Comparison of ENCODE assay signal across 10 cellular contexts in the genomic region with DNA sequence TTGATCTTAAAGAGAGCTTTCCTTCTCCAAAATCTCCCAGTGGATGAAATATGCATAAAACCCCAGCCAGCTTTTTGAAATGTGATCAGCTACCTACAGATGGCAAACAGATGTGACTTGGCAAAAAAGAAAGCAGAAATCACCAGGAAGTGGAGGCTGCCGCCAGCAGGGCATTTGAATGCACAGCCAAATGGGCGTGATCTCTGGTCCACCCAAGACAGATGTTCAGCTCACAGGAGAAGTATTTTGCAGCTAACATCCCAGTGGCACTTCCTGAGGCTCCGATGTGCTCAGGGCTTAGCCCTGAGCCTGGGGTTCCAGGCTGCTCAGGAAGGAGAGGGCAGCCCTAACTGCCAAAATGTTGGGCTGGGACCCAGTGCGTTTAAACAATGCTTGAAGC.
DNase-seq lines count a peak whose midpoint lies in the region; ATAC-seq lines count a peak whose summit lies in the region.
"Had no signal": no experiment of that assay in that cellular context is flagged by ENCODE, and none has a peak within 500 bp of the region (broad histone marks: within the 10 kb centered on the region; RNA-seq: fewer than 3 reads in every experiment).

No MANE protein-coding gene starts in this region.

- H3K9me3 Mint-ChIP-seq in activated naive CD4-positive, alpha-beta T cell treated with anti-CD3 and anti-CD28 coated beads, Interleukin-2, amount 50 U/mL, for 24 hours, result no peaks in the 10 kb centered on the region
- H3K9me3 Mint-ChIP-seq in central memory CD8-positive, alpha-beta T cell, result no peaks in the 10 kb centered on the region

- H3K27ac Mint-ChIP-seq in activated naive CD4-positive, alpha-beta T cell treated with anti-CD3 and anti-CD28 coated beads, Interleukin-2, amount 50 U/mL, for 24 hours, result peak overlapping the region; percentile 86
- H3K27ac Mint-ChIP-seq in central memory CD8-positive, alpha-beta T cell (ENCODE audit: low read depth), result peak overlapping the region; percentile 25

- H3K4me1 Mint-ChIP-seq in activated naive CD4-positive, alpha-beta T cell treated with anti-CD3 and anti-CD28 coated beads, Interleukin-2, amount 50 U/mL, for 24 hours, result peaks cover 89% of the 10 kb centered on the region
- peaks cover 27% of the 10 kb centered on the region for H3K4me1 Mint-ChIP-seq in central memory CD8-positive, alpha-beta T cell

- H3K36me3 Mint-ChIP-seq in activated naive CD4-positive, alpha-beta T cell treated with anti-CD3 and anti-CD28 coated beads, Interleukin-2, amount 50 U/mL, for 24 hours, result peaks cover 21% of the 10 kb centered on the region
- peaks cover 35% of the 10 kb centered on the region for H3K36me3 Mint-ChIP-seq in central memory CD8-positive, alpha-beta T cell (ENCODE audit: insufficient read depth)

- H3K27me3 Mint-ChIP-seq in activated naive CD4-positive, alpha-beta T cell treated with anti-CD3 and anti-CD28 coated beads, Interleukin-2, amount 50 U/mL, for 24 hours, result no peaks in the 10 kb centered on the region
- no peaks in the 10 kb centered on the region for H3K27me3 Mint-ChIP-seq in central memory CD8-positive, alpha-beta T cell

- 65 to 73% methylated on average over 4 of the region's 4 CpGs for WGBS in aorta, 2 donors

- no peak for ATAC-seq in central memory CD8-positive, alpha-beta T cell (replicated peaks; ENCODE audit: extremely low read depth, poor library complexity, severe bottlenecking)
- no peak for ATAC-seq in aorta (ENCODE audit: low FRiP score)
- ATAC-seq: HepG2 had no signal

- H3K4me3 ChIP-seq in aorta (ENCODE audit: low read length in 2 of 2), result no peak overlapping the region

- no peaks in the 10 kb centered on the region for H3K9me3 ChIP-seq in aorta (ENCODE audit: control insufficient read depth, low read length)

- H3K27me3 ChIP-seq in aorta (ENCODE audit: control insufficient read depth in 1 of 2, insufficient read depth in 2 of 2, low read length in 1 of 2), result no peaks in the 10 kb centered on the region

- H3K27ac ChIP-seq in aorta (ENCODE audit: low read depth in 1 of 2, low read length in 2 of 2), result no peak overlapping the region

- DNase-seq in activated naive CD4-positive, alpha-beta T cell treated with Interleukin-2 at 50 U/mL for 16 hours, result no peak
- peak; percentile 67 for DNase-seq in NAMALWA (ENCODE audit: low spot score)
- DNase-seq in central memory CD8-positive, alpha-beta T cell (ENCODE audit: low spot score in 2 of 2), result no peak
- peak; percentile 48 for DNase-seq in stromal cell of bone marrow (ENCODE audit: low read depth)
- DNase-seq in activated gamma-delta T cell (lab: John Stamatoyannopoulos, UW), result no peak
- DNase-seq in aorta, result no peak
- DNase-seq in effector CD8-positive, alpha-beta T cell (lab: John Stamatoyannopoulos, UW), result no peak
- DNase-seq: DMS79 treated with DMSO at 0.1 percent for 48 hours had no signal

- peaks cover 0 to 2% of the 10 kb centered on the region in 2 donors for H3K36me3 ChIP-seq in aorta (ENCODE audit: control insufficient read depth in 1 of 2, insufficient read depth in 2 of 2, low read length in 1 of 2)

- no peak overlapping the region for H3K4me3 Mint-ChIP-seq in activated naive CD4-positive, alpha-beta T cell treated with anti-CD3 and anti-CD28 coated beads, Interleukin-2, amount 50 U/mL, for 24 hours
- H3K4me3 Mint-ChIP-seq in central memory CD8-positive, alpha-beta T cell, result no peak overlapping the region

- intact Hi-C loops in aorta (cut with DNase I), result no loop called here

- H3K4me1 ChIP-seq in aorta (ENCODE audit: control insufficient read depth in 1 of 2, insufficient read depth in 2 of 2, low read length in 2 of 2), result no peaks in the 10 kb centered on the region

Comparison
In these comparisons a context has a peak if more than half of its experiments do, and no peak if none do; other contexts are left out.
1. DNase-seq: peak in NAMALWA (single experiment) and stromal cell of bone marrow (single experiment); none in activated naive CD4-positive, alpha-beta T cell treated with Interleukin-2 at 50 U/mL for 16 hours (single experiment), central memory CD8-positive, alpha-beta T cell (0 of 2), activated gamma-delta T cell (single experiment), aorta (0 of 2) and effector CD8-positive, alpha-beta T cell (single experiment).